11 cellular contexts compared by ENCODE assay signal in genomic region chr1:13585599-13585965, GRCh38. TPM values are rescaled to one million over a fixed set of nuclear protein-coding genes. Genes with fewer than 3 reads are reported as not detected.
DNase-seq lines count a peak whose midpoint lies in the region; ATAC-seq and TF ChIP-seq lines count a peak whose summit lies in the region.
"Had no signal": no experiment of that assay in that cellular context is flagged by ENCODE, and none has a peak within 500 bp of the region (broad histone marks: within the 10 kb centered on the region; RNA-seq: fewer than 3 reads in every experiment).

No MANE protein-coding gene starts in this region.

- no peaks in the 10 kb centered on the region for H3K9me3 ChIP-seq in ectodermal cell (ENCODE audit: control insufficient read depth, low read length)

- peaks cover 20% of the 10 kb centered on the region for H3K4me1 ChIP-seq in ectodermal cell (ENCODE audit: control insufficient read depth, insufficient read depth, low read length)
- H3K4me1 ChIP-seq in mesendoderm (ENCODE audit: control insufficient read depth, low read depth, low read length): peaks cover 3% of the 10 kb centered on the region

- WGBS in ectodermal cell, 2 experiments: 5 to 7% methylated on average over 9 of the region's 9 CpGs
- WGBS in mesendoderm (ENCODE audit: extremely low coverage, insufficient coverage, low lambda C conversion rate): no CpG with 5 or more reads among the region's 9 CpGs

- peaks cover 15% of the 10 kb centered on the region for H3K79me2 ChIP-seq in mesendoderm (ENCODE audit: control insufficient read depth, insufficient read depth, low read length)

- H3K9ac ChIP-seq in mesendoderm (ENCODE audit: low read length): no peak overlapping the region

- no peak overlapping the region for H2BK15ac ChIP-seq in mesendoderm (replicated peaks; ENCODE audit: low read depth)

- CTCF ChIA-PET in HEK293T (lab: Yijun Ruan, JAX): no interaction called here

- H3K36me3 ChIP-seq in ectodermal cell (ENCODE audit: control insufficient read depth, insufficient read depth, low read length) (no peaks in the 10 kb centered on the region), mesendoderm (ENCODE audit: control insufficient read depth, insufficient read depth, low read length) (no peaks in the 10 kb centered on the region)
- H3K36me3 ChIP-seq: WERI-Rb-1 had no signal

- no peak overlapping the region for H2BK5ac ChIP-seq in mesendoderm (ENCODE audit: low read length)

- H2AK5ac ChIP-seq in mesendoderm (ENCODE audit: low read length): no peak overlapping the region

- H3K79me1 ChIP-seq in mesendoderm (ENCODE audit: low read length): peaks cover 5% of the 10 kb centered on the region

- peak overlapping the region; percentile 78 for H3K27ac ChIP-seq in ectodermal cell (ENCODE audit: insufficient read depth, low read depth, low read length, poor library complexity, severe bottlenecking)
- H3K27ac ChIP-seq in mesendoderm (ENCODE audit: low read depth, low read length): no peak overlapping the region
- H3K27ac ChIP-seq: WERI-Rb-1 had no signal

- peak overlapping the region; percentile 54 for H3K56ac ChIP-seq in mesendoderm (ENCODE audit: low read length)

- H3K4me3 ChIP-seq in ectodermal cell (ENCODE audit: insufficient read depth, low read depth, low read length) (peak overlapping the region; percentile 5), mesendoderm (ENCODE audit: low read length) (no peak overlapping the region)

- H4K5ac ChIP-seq in mesendoderm (ENCODE audit: low read length): no peak overlapping the region

- H3K4ac ChIP-seq in mesendoderm (ENCODE audit: low read depth, low read length): no peak overlapping the region

- peak overlapping the region; percentile 15 for H4K8ac ChIP-seq in mesendoderm (ENCODE audit: low read depth, low read length)

- peak overlapping the region; percentile 11 for H3K4me2 ChIP-seq in mesendoderm (ENCODE audit: low read length)

- peaks cover 48% of the 10 kb centered on the region for H3K27me3 ChIP-seq in ectodermal cell (ENCODE audit: control insufficient read depth, insufficient read depth, low read length, poor library complexity, severe bottlenecking)
- no peaks in the 10 kb centered on the region for H3K27me3 ChIP-seq in mesendoderm (ENCODE audit: insufficient read depth, low read length, poor library complexity)

- POLR2A ChIA-PET in HEK293T (lab: Yijun Ruan, JAX): no interaction called here

- peak; percentile 4 for DNase-seq in HEK293T (ENCODE audit: extremely low spot score)
- DNase-seq in mesendoderm: no peak
- DNase-seq in superior temporal gyrus (ENCODE audit: extremely low spot score): peak; percentile 23
- no peak for DNase-seq in activated naive CD4-positive, alpha-beta T cell treated with Interleukin-2 at 50 U/mL for 16 hours
- DNase-seq: DMS79, left ventricle myocardium superior, WERI-Rb-1 had no signal

- no peak overlapping the region for H3K18ac ChIP-seq in mesendoderm (ENCODE audit: low read length)

- ATAC-seq in GM21529 (IDR thresholded peaks at IDR 0.05; ENCODE audit: unreplicated experiment) (no peak), GM19351 (IDR thresholded peaks at IDR 0.05; ENCODE audit: unreplicated experiment) (no peak)
- ATAC-seq in activated CD4-positive, CD25-positive, alpha-beta regulatory T cell treated with anti-CD3 and anti-CD28 coated beads, Interleukin-2, amount 50 U/mL, for 24 hours: no peak
- ATAC-seq: left ventricle myocardium superior had no signal

- H3K23ac ChIP-seq in mesendoderm (ENCODE audit: low read length): no peak overlapping the region

- H2BK120ac ChIP-seq in mesendoderm (ENCODE audit: low read depth, low read length): no peak overlapping the region

TF ChIP-seq in HEK293T, 16 proteins besides CTCF, POLR2A, EP300 and RAD21:
- TF ChIP-seq CTBP1 (IDR thresholded peaks at IDR 0.05; ENCODE audit: borderline replicate concordance) (no peak), SP1 (IDR thresholded peaks at IDR 0.05) (no peak), HDGF (IDR thresholded peaks at IDR 0.05; ENCODE audit: borderline replicate concordance) (no peak), L3MBTL2 (conservative IDR thresholded peaks at IDR 0.05) (no peak), FOXK2 (IDR thresholded peaks at IDR 0.05) (no peak), PKNOX1 (IDR thresholded peaks at IDR 0.05) (no peak), SUZ12 (IDR thresholded peaks at IDR 0.05) (no peak), BHLHE40 (IDR thresholded peaks at IDR 0.05; ENCODE audit: borderline replicate concordance) (no peak), LEF1 (IDR thresholded peaks at IDR 0.05; ENCODE audit: borderline replicate concordance) (no peak), ELF4 (IDR thresholded peaks at IDR 0.05) (no peak), ZNF384 (IDR thresholded peaks at IDR 0.05) (no peak), FOXM1 (IDR thresholded peaks at IDR 0.05; ENCODE audit: borderline replicate concordance) (no peak), FOXA1 (IDR thresholded peaks at IDR 0.05) (no peak), ARNT (IDR thresholded peaks at IDR 0.05) (no peak), TARDBP (IDR thresholded peaks at IDR 0.05) (no peak), NFRKB (IDR thresholded peaks at IDR 0.05) (no peak)

RNA-seq across cellular contexts. Expression of gene PDPN, which starts 1.9 kb away (rescaled TPM):
- polyA plus RNA-seq in ectodermal cell (2013, experiment 1 of 4): 25.4 TPM
- 19.3 TPM for polyA plus RNA-seq in ectodermal cell (2013, experiment 2 of 4)
- 25.2 TPM for polyA plus RNA-seq in ectodermal cell (2013, experiment 3 of 4)
- 24.2 TPM for polyA plus RNA-seq in ectodermal cell (2013, experiment 4 of 4)
- polyA plus RNA-seq in mesendoderm (2013, experiment 1 of 2): 65.8 TPM
- polyA plus RNA-seq in mesendoderm (2013, experiment 2 of 2): 69.3 TPM

Comparison
In these comparisons a context has a peak if more than half of its experiments do, and no peak if none do; other contexts are left out.
1. DNase-seq: peak in HEK293T (single experiment) and superior temporal gyrus (single experiment); none in mesendoderm (single experiment) and activated naive CD4-positive, alpha-beta T cell treated with Interleukin-2 at 50 U/mL for 16 hours (single experiment).